7 cellular contexts compared by ENCODE assay signal in the genomic region with DNA sequence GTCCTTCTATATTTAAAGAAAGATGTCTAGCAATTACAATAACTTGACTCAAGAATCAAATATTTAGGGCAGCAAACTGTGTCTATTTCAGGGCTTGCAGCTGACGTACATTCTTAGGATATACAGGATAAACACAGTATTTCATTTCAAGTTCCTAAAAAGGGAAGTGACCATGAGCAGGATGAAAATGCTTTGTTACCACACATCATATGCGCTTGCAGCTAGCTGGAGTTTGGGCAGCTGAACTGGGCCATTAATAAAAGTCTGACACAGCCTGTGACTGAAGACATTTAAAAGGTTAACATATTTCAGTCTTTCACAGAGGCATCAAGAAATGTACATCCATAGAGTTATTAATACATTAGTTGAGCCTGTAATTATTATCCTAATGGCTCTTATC.
DNase-seq lines count a peak whose midpoint lies in the region; ATAC-seq and TF ChIP-seq lines count a peak whose summit lies in the region.

No MANE protein-coding gene starts in this region.

- WGBS in IMR-90 (ENCODE audit: extremely low coverage in 2 of 2, insufficient read length in 1 of 2), 2 experiments, result no CpG with 5 or more reads among the region's 2 CpGs

- H3K27me3 ChIP-seq in IMR-90 (ENCODE audit: control insufficient read depth, insufficient read depth, low read length), result no peaks in the 10 kb centered on the region
- H3K27me3 ChIP-seq in SJSA1 (replicated peaks), result no peaks in the 10 kb centered on the region
- H3K27me3 ChIP-seq in effector memory CD4-positive, alpha-beta T cell (replicated peaks; ENCODE audit: control insufficient read depth, insufficient read depth, low read length, poor library complexity, severe bottlenecking), result no peaks in the 10 kb centered on the region
- H3K27me3 ChIP-seq in gastrocnemius medialis, result no peaks in the 10 kb centered on the region

- peak overlapping the region; percentile 97; the same call in 1 of the 2 replicates for H3K4ac ChIP-seq in IMR-90 (ENCODE audit: low read depth, low read length)

- H4K91ac ChIP-seq in IMR-90 (ENCODE audit: insufficient read depth, low read depth, low read length), result no peak overlapping the region

- H4K8ac ChIP-seq in IMR-90 (ENCODE audit: low read depth in 2 of 2, low read length in 2 of 2), result peak overlapping the region in 1 of 2 experiments; percentile 85; a peak in 2 of 4 replicates

- no peak for TF ChIP-seq RAD21 in IMR-90 (IDR thresholded peaks at IDR 0.05; ENCODE audit: low read length)

- H3K4me1 ChIP-seq in IMR-90 (ENCODE audit: control insufficient read depth, insufficient read depth, low read length) (peaks cover 24% of the 10 kb centered on the region), SJSA1 (replicated peaks) (peaks cover 23% of the 10 kb centered on the region), gastrocnemius medialis (peaks cover 14 to 30% of the 10 kb centered on the region in 2 donors)
- H3K4me1 ChIP-seq in effector memory CD4-positive, alpha-beta T cell (ENCODE audit: control insufficient read depth, insufficient read depth, low read length, poor library complexity, severe bottlenecking), result peaks cover 8% of the 10 kb centered on the region

- no peak overlapping the region for H2AK9ac ChIP-seq in IMR-90 (replicated peaks; ENCODE audit: low read depth, low read length, poor library complexity)

- peak overlapping the region; percentile 99; the same call in 1 of the 3 replicates for H2BK15ac ChIP-seq in IMR-90 (ENCODE audit: low read depth, low read length)

- H3K4me3 ChIP-seq in IMR-90 (ENCODE audit: insufficient read depth, low read depth, low read length) (peak overlapping the region; percentile 20; the same call in 1 of the 2 replicates), SJSA1 (0 out of 2 replicates have a peak overlapping the region, but pooled peaks have one; percentile 1), gastrocnemius medialis (peak overlapping the region in 1 of 4 donors; percentile 5)
- H3K4me3 ChIP-seq in effector memory CD4-positive, alpha-beta T cell (ENCODE audit: insufficient read depth, low read depth, low read length, poor library complexity, severe bottlenecking), result peak overlapping the region; percentile 27

- TF ChIP-seq CTCF in IMR-90 (conservative IDR thresholded peaks at IDR 0.05; ENCODE audit: low read depth, low read length) (no peak), gastrocnemius medialis (IDR thresholded peaks at IDR 0.05 in 4 of 5, conservative IDR thresholded peaks at IDR 0.05 in 1 of 5) (no peak)

- H3K56ac ChIP-seq in IMR-90 (ENCODE audit: extremely low read depth, insufficient read depth, low read length), result peak overlapping the region; percentile 81; the same call in 1 of the 2 replicates

- H3K9ac ChIP-seq in IMR-90 (ENCODE audit: low read depth, low read length), result peak overlapping the region; percentile 78; the same call in 1 of the 2 replicates

- H2BK120ac ChIP-seq in IMR-90 (ENCODE audit: low read depth, low read length), result peak overlapping the region; percentile 98; the same call in 1 of the 2 replicates

- H4K20me1 ChIP-seq in IMR-90 (ENCODE audit: insufficient read depth, low read length), result no peaks in the 10 kb centered on the region

- peak overlapping the region; percentile 94 for H3K4me2 ChIP-seq in IMR-90 (ENCODE audit: low read depth, low read length)

- dilution Hi-C loops in IMR-90 (cut with HindIII; ENCODE audit: low sequenced_read_pairs, unreplicated experiment), result no loop called here

- H2BK5ac ChIP-seq in IMR-90 (ENCODE audit: low read depth, low read length, poor library complexity, severe bottlenecking), result peak overlapping the region; percentile 99

- no TSS peak for BruUV-seq in IMR-90 (replicated peaks; lab: Mats Ljungman, UMichigan)

- H2AK5ac ChIP-seq in IMR-90 (ENCODE audit: low read depth, low read length), result no peak overlapping the region

- in situ Hi-C loops in IMR-90 (cut with MboI; ENCODE audit: low sequenced_read_pairs) (no loop called here), gastrocnemius medialis (cut with MboI; ENCODE audit: low sequenced_read_pairs in 4 of 4) (loop anchor here in 2 of 4 donors (25.0 kb wide), 2 partner anchors 260 to 590 kb away; a partner anchor contains a TSS)

- H3K27ac ChIP-seq in IMR-90 (ENCODE audit: insufficient read depth, low read length) (peak overlapping the region; percentile 100; the same call in 1 of the 2 replicates), SJSA1 (peak overlapping the region; percentile 8), gastrocnemius medialis (peak overlapping the region; percentile 61 to 70 (median 62))
- H3K27ac ChIP-seq in effector memory CD4-positive, alpha-beta T cell (ENCODE audit: insufficient read depth, low read length, poor library complexity, severe bottlenecking), result peak overlapping the region; percentile 6

- CTCF ChIA-PET in IMR-90 (lab: Yijun Ruan, JAX), result interaction anchor here (0.9 to 1.2 kb wide), 2 partner anchors 264 to 623 kb away, joined by 3 to 4 read pairs; no protein-coding TSS in a partner anchor

- H4K5ac ChIP-seq in IMR-90 (ENCODE audit: low read depth, low read length), result no peak overlapping the region

- no peak overlapping the region; the same call in 1 of the 2 replicates for H3K23ac ChIP-seq in IMR-90 (ENCODE audit: low read depth, low read length)

- H3K36me3 ChIP-seq in IMR-90 (ENCODE audit: control insufficient read depth, insufficient read depth, low read length) (no peaks in the 10 kb centered on the region), SJSA1 (no peaks in the 10 kb centered on the region), gastrocnemius medialis (no peaks in the 10 kb centered on the region)
- no peaks in the 10 kb centered on the region for H3K36me3 ChIP-seq in effector memory CD4-positive, alpha-beta T cell (ENCODE audit: control insufficient read depth, insufficient read depth, low read length)

- H3K18ac ChIP-seq in IMR-90 (ENCODE audit: low read depth, low read length), result no peak overlapping the region; the same call in 1 of the 2 replicates

- TF ChIP-seq POLR2A in IMR-90 (IDR thresholded peaks at IDR 0.05; ENCODE audit: low read depth, low read length) (no peak), gastrocnemius medialis (IDR thresholded peaks at IDR 0.05) (peak in 1 of 2 donors; percentile 23)

- no peak overlapping the region for H3K14ac ChIP-seq in IMR-90 (replicated peaks; ENCODE audit: low read depth, low read length)

- DNase-seq in IMR-90 (peak; percentile 96), SJSA1 (ENCODE audit: low read depth in 1 of 2, low spot score in 2 of 2) (peak in 1 of 2 experiments; percentile 34), gastrocnemius medialis (peak; percentile 30 to 43)
- no peak for DNase-seq in effector memory CD4-positive, alpha-beta T cell
- DNase-seq in activated effector memory CD4-positive, alpha-beta T cell treated with anti-CD3 and anti-CD28 coated beads, Interleukin-2, amount 50 U/mL, for 16 hours, result no peak

- peaks cover 8% of the 10 kb centered on the region; the same call in 1 of the 2 replicates for H3K9me1 ChIP-seq in IMR-90 (ENCODE audit: insufficient read depth, low read length)

- H2AFZ ChIP-seq in IMR-90 (replicated peaks; ENCODE audit: low read length, poor library complexity), result no peak overlapping the region

- intact Hi-C loops in IMR-90 (cut with micrococcal nuclease), result loop anchor here (10.0 kb wide), 2 partner anchors 127 to 277 kb away; no protein-coding TSS in a partner anchor
- intact Hi-C loops in gastrocnemius medialis (cut with DNase I; ENCODE audit: low total_unique reads), result loop anchor here (10.0 kb wide), 1 partner anchor 373 kb away; no protein-coding TSS in a partner anchor

- ATAC-seq in IMR-90 (ENCODE audit: low read depth) (peak; percentile 80), gastrocnemius medialis (peak; percentile 67 to 69), esophagus mucosa (no peak), HG03520 (IDR thresholded peaks at IDR 0.05; ENCODE audit: unreplicated experiment) (no peak)

- H3K79me1 ChIP-seq in IMR-90 (ENCODE audit: low read depth in 1 of 2, low read length in 2 of 2), result no peaks in the 10 kb centered on the region

- no peaks in the 10 kb centered on the region for H3K9me3 ChIP-seq in IMR-90 (ENCODE audit: control insufficient read depth, insufficient read depth, low read length)
- no peaks in the 10 kb centered on the region for H3K9me3 ChIP-seq in SJSA1 (replicated peaks)
- no peaks in the 10 kb centered on the region for H3K9me3 ChIP-seq in effector memory CD4-positive, alpha-beta T cell (ENCODE audit: control insufficient read depth, low read length)
- H3K9me3 ChIP-seq in gastrocnemius medialis, result no peaks in the 10 kb centered on the region

- POLR2A ChIA-PET in IMR-90 (lab: Charles Lee; ENCODE audit: unreplicated experiment), result no interaction called here

- H2BK20ac ChIP-seq in IMR-90 (ENCODE audit: low read depth, low read length), result peak overlapping the region; percentile 20; the same call in 1 of the 2 replicates

TF ChIP-seq in IMR-90, 13 proteins besides CTCF, POLR2A, EP300 and RAD21 (continues in another document):
- TF ChIP-seq MAFK (IDR thresholded peaks at IDR 0.05; ENCODE audit: low read depth, low read length) (no peak), CHD1 (IDR thresholded peaks at IDR 0.05; ENCODE audit: low read depth, low read length) (no peak), NFE2L2 (IDR thresholded peaks at IDR 0.05; ENCODE audit: low read depth, low read length) (no peak; the same call in 1 of the 2 replicates), BHLHE40 (IDR thresholded peaks at IDR 0.05; ENCODE audit: low read depth, low read length) (0 out of 2 replicates have a peak, but pooled peaks have one; percentile 32), RCOR1 (IDR thresholded peaks at IDR 0.05; ENCODE audit: insufficient replicate concordance, low read length) (no peak), RFX5 (IDR thresholded peaks at IDR 0.05; ENCODE audit: low read depth, low read length) (no peak), MXI1 (IDR thresholded peaks at IDR 0.05; ENCODE audit: borderline replicate concordance, low read depth, low read length) (no peak)
- TF ChIP-seq, protein P1, sequence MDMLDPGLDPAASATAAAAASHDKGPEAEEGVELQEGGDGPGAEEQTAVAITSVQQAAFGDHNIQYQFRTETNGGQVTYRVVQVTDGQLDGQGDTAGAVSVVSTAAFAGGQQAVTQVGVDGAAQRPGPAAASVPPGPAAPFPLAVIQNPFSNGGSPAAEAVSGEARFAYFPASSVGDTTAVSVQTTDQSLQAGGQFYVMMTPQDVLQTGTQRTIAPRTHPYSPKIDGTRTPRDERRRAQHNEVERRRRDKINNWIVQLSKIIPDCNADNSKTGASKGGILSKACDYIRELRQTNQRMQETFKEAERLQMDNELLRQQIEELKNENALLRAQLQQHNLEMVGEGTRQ (IDR thresholded peaks at IDR 0.05; ENCODE audit: low read depth, low read length), result no peak
- TF ChIP-seq, protein P2, sequence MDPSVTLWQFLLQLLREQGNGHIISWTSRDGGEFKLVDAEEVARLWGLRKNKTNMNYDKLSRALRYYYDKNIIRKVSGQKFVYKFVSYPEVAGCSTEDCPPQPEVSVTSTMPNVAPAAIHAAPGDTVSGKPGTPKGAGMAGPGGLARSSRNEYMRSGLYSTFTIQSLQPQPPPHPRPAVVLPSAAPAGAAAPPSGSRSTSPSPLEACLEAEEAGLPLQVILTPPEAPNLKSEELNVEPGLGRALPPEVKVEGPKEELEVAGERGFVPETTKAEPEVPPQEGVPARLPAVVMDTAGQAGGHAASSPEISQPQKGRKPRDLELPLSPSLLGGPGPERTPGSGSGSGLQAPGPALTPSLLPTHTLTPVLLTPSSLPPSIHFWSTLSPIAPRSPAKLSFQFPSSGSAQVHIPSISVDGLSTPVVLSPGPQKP (IDR thresholded peaks at IDR 0.05; ENCODE audit: borderline replicate concordance, low read depth, low read length), result no peak

Comparison
In these comparisons a context has a peak if more than half of its experiments do, and no peak if none do; other contexts are left out.
1. ATAC-seq: peak in IMR-90 (single experiment) and gastrocnemius medialis (2 of 2); none in esophagus mucosa (single experiment) and HG03520 (single experiment).
2. DNase-seq: peak in IMR-90 (single experiment) and gastrocnemius medialis (2 of 2); none in effector memory CD4-positive, alpha-beta T cell (0 of 3) and activated effector memory CD4-positive, alpha-beta T cell treated with anti-CD3 and anti-CD28 coated beads, Interleukin-2, amount 50 U/mL, for 16 hours (single experiment).
3. H3K27ac ChIP-seq: peak in every context shown above with its lines; median percentile 100 in IMR-90; 62 in gastrocnemius medialis; 8 in SJSA1; 6 in effector memory CD4-positive, alpha-beta T cell.